In the genomic region with DNA sequence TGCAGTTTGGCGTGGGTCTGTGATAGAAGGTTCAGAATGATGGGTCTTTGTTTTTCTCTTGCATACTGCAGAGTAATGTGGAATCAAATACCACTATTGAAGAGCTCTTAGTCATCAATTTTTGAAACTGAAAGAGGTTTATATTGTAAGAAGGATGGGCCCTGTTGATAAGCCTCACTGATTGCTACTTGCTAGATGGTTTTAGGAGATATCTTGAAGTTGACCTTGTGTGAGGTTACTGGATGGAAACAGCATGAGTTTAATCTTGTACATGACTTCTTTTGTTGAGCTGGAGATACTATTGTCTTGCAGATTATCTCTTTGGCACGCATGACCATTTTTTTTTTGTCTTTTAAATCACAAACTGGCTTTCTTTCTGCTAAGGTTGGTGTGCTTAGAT, we compare ENCODE assay signal across 11 cellular contexts. TPM values are rescaled to one million over a fixed set of nuclear protein-coding genes. Genes with fewer than 3 reads are reported as not detected.
DNase-seq lines count a peak whose midpoint lies in the region; ATAC-seq, FAIRE-seq and TF ChIP-seq lines count a peak whose summit lies in the region.
"Had no signal": no experiment of that assay in that cellular context is flagged by ENCODE, and none has a peak within 500 bp of the region (broad histone marks: within the 10 kb centered on the region; RNA-seq: fewer than 3 reads in every experiment).

No MANE protein-coding gene starts in this region.

- DNase-seq in endodermal cell (no peak), D721Med (ENCODE audit: insufficient read length, low spot score) (no peak), CD1c-positive myeloid dendritic cell (ENCODE audit: extremely low spot score) (no peak)
- DNase-seq in stimulated activated CD4-positive, alpha-beta T cell treated with anti-CD3 and anti-CD28 coated beads, Interleukin-12 subunit alpha, Interleukin-12 subunit beta, amount 100 ng/mL, for 4 hours = no peak
- no peak for DNase-seq in central memory CD4-positive, alpha-beta T cell
- DNase-seq: activated gamma-delta T cell treated with Interleukin-2 at 50 U/mL for 16 hours had no signal

- H3K9me3 ChIP-seq in endodermal cell (ENCODE audit: control insufficient read depth, low read length) = no peaks in the 10 kb centered on the region
- H3K9me3 ChIP-seq: SJSA1 had no signal

- no peaks in the 10 kb centered on the region for H3K36me3 ChIP-seq in endodermal cell (ENCODE audit: control insufficient read depth, insufficient read depth, low read length)
- H3K36me3 ChIP-seq: neural progenitor cell had no signal

- no peaks in the 10 kb centered on the region for H3K27me3 ChIP-seq in endodermal cell (ENCODE audit: control insufficient read depth, insufficient read depth, low read length, poor library complexity, severe bottlenecking)
- H3K27me3 ChIP-seq: neural progenitor cell, SJSA1 had no signal

- ATAC-seq in GM18502 (IDR thresholded peaks at IDR 0.05; ENCODE audit: poor library complexity, unreplicated experiment) (peak; percentile 93), GM21528 (IDR thresholded peaks at IDR 0.05; ENCODE audit: low FRiP score, unreplicated experiment) (peak; percentile 61), HG03442 (IDR thresholded peaks at IDR 0.05; ENCODE audit: unreplicated experiment) (peak; percentile 80)

- H3K27ac ChIP-seq in endodermal cell (ENCODE audit: low read depth, low read length) = no peak overlapping the region
- H3K27ac ChIP-seq: neural progenitor cell, SJSA1 had no signal

- H3K4me3 ChIP-seq in endodermal cell (ENCODE audit: low read length) = no peak overlapping the region
- H3K4me3 ChIP-seq: neural progenitor cell, SJSA1 had no signal

- H3K36me3 Mint-ChIP-seq in endodermal cell (ENCODE audit: low read depth) = peaks cover 5% of the 10 kb centered on the region

- H3K27ac Mint-ChIP-seq in endodermal cell = peak overlapping the region; percentile 60
- H3K27ac Mint-ChIP-seq: neural progenitor cell had no signal

- peak overlapping the region; percentile 5 for H3K4me3 Mint-ChIP-seq in endodermal cell
- H3K4me3 Mint-ChIP-seq: neural progenitor cell had no signal

- no peaks in the 10 kb centered on the region for H3K27me3 Mint-ChIP-seq in endodermal cell (ENCODE audit: insufficient read depth)

- FAIRE-seq in D721Med (lab: Jason Lieb, UNC) = no peak

- no peak for TF ChIP-seq CTCF in endodermal cell (conservative IDR thresholded peaks at IDR 0.05)
- TF ChIP-seq CTCF in D721Med (IDR thresholded peaks at IDR 0.05; ENCODE audit: insufficient read depth, missing control alignments) = no peak

- WGBS in endodermal cell (ENCODE audit: insufficient coverage in 1 of 2, insufficient read length in 1 of 2), 2 experiments = 35% methylated on average over 2 of the region's 2 CpGs; no CpG with 5 or more reads in 1 of the 2 experiments

- peaks cover 44% of the 10 kb centered on the region for H3K4me1 Mint-ChIP-seq in endodermal cell

- peaks cover 7% of the 10 kb centered on the region for H3K4me1 ChIP-seq in endodermal cell (ENCODE audit: control insufficient read depth, insufficient read depth, low read length)

- no peak overlapping the region for H3K9ac ChIP-seq in endodermal cell (ENCODE audit: extremely low read depth, low read length, poor library complexity, severe bottlenecking)
- H3K9ac ChIP-seq: neural progenitor cell had no signal

- H3K9me3 Mint-ChIP-seq in endodermal cell = no peaks in the 10 kb centered on the region
- H3K9me3 Mint-ChIP-seq: neural progenitor cell had no signal

RNA-seq across cellular contexts. Expression of a gene that starts 13.8 kb away (rescaled TPM):
- 100 to 1,000 TPM in 1 of 2 donors, 10 to 100 TPM in 1; 56.0 to 101 TPM for total RNA-seq in endodermal cell
- 24.8 TPM for polyA plus RNA-seq in endodermal cell (2013, experiment 1 of 2)
- 21.9 TPM for polyA plus RNA-seq in endodermal cell (2013, experiment 2 of 2)
